In genomic region chr12:120468271-120468845, GRCh38 we compare ENCODE assay signal across 8 cellular contexts. TPM values are rescaled to one million over a fixed set of nuclear protein-coding genes. Genes with fewer than 3 reads are reported as not detected.
DNase-seq lines count a peak whose midpoint lies in the region; ATAC-seq, FAIRE-seq and TF ChIP-seq lines count a peak whose summit lies in the region.

No MANE protein-coding gene starts in this region.

- H3K27ac ChIP-seq in A549 (peak overlapping the region; percentile 98), pancreas (peak overlapping the region; percentile 76 to 89 (median 84))

- FAIRE-seq in A549 (lab: Jason Lieb, UNC) (no peak), pancreas (lab: Jason Lieb, UNC) (no peak)

- DNase-seq in A549 (ENCODE audit: low read depth in 1 of 2, low spot score in 1 of 2), result peak; percentile 25 to 55
- peak; percentile 34 for DNase-seq in GM10248 (ENCODE audit: extremely low spot score)
- DNase-seq in MV-4-11 (lab: John Stamatoyannopoulos, UW), result peak; percentile 91
- DNase-seq in germinal center (ENCODE audit: low spot score), result peak; percentile 32
- peak in 2 of 6 donors; percentile 40 to 49 for DNase-seq in pancreas
- DNase-seq in pons (ENCODE audit: low spot score), result no peak
- DNase-seq in SKM-1 treated with dmso at 0.1 percent for 144 hours (lab: John Stamatoyannopoulos, UW; ENCODE audit: unreplicated experiment), result no peak

- H3K4me2 ChIP-seq in A549, result peak overlapping the region; percentile 90

- peaks cover 29% of the 10 kb centered on the region; the same call in 2 of the 3 replicates for H3K4me1 ChIP-seq in A549
- H3K4me1 ChIP-seq in pancreas, result peaks cover 18 to 22% (median 20%) of the 10 kb centered on the region in 3 donors

- 4% methylated on average over 23 of the region's 23 CpGs for WGBS in A549 (ENCODE audit: missing lambda C conversion rate)
- 1% methylated on average over 23 of the region's 23 CpGs for WGBS in pancreas, 2 donors

- H3K9me3 Mint-ChIP-seq in activated T-helper 17 cell treated with anti-CD3 and anti-CD28 coated beads, Interleukin-2, amount 50 U/mL, for 72 hours, result no peaks in the 10 kb centered on the region

- POLR2A ChIA-PET in A549 (lab: Yijun Ruan, JAX), result interaction anchor here (1.5 kb wide), 1 partner anchor 28 kb away, joined by 3 read pairs; the partner anchor contains the start of gene DYNLL1
- POLR2A ChIA-PET in GM10248 (lab: Yijun Ruan, JAX), result interaction anchor here (0.5 to 1.2 kb wide), 3 partner anchors 10 to 349 kb away, joined by 3 to 5 read pairs (median 4); no protein-coding TSS in a partner anchor

- no peak for TF ChIP-seq CTCF in A549 (IDR thresholded peaks at IDR 0.05)
- TF ChIP-seq CTCF in GM10248 (IDR thresholded peaks at IDR 0.05; ENCODE audit: control extremely low read depth, extremely low read depth, low read depth, missing control alignments), result no peak
- TF ChIP-seq CTCF in pancreas (IDR thresholded peaks at IDR 0.05), result no peak

- H3K4me3 Mint-ChIP-seq in activated T-helper 17 cell treated with anti-CD3 and anti-CD28 coated beads, Interleukin-2, amount 50 U/mL, for 72 hours, result peak overlapping the region; percentile 93

- peaks cover 53% of the 10 kb centered on the region for H3K36me3 Mint-ChIP-seq in activated T-helper 17 cell treated with anti-CD3 and anti-CD28 coated beads, Interleukin-2, amount 50 U/mL, for 72 hours (ENCODE audit: low read depth)

- peaks cover 11% of the 10 kb centered on the region for H3K4me1 Mint-ChIP-seq in activated T-helper 17 cell treated with anti-CD3 and anti-CD28 coated beads, Interleukin-2, amount 50 U/mL, for 72 hours

- no peak for TF ChIP-seq EP300 in A549 (IDR thresholded peaks at IDR 0.05)

- no peak for TF ChIP-seq POLR2A in A549 (IDR thresholded peaks at IDR 0.05; ENCODE audit: low read length)

- H3K4me3 ChIP-seq in A549, result peak overlapping the region; percentile 80
- peak overlapping the region; percentile 43 to 94 (median 94) for H3K4me3 ChIP-seq in pancreas

- peaks cover 5 to 17% (median 15%) of the 10 kb centered on the region in 3 donors for H3K36me3 ChIP-seq in pancreas

- H3K27me3 ChIP-seq in pancreas, result no peaks in the 10 kb centered on the region

- H3K9me3 ChIP-seq in A549 (no peaks in the 10 kb centered on the region), pancreas (no peaks in the 10 kb centered on the region)

- CTCF ChIA-PET in A549 (lab: Yijun Ruan, JAX), result interaction anchor here (0.6 to 11.1 kb wide), 11 partner anchors 14 to 240 kb away, joined by 3 to 167 read pairs (median 4); partner anchors contain the start of gene COX6A1
- CTCF ChIA-PET in GM10248 (lab: Yijun Ruan, JAX), result interaction anchor here (0.7 to 5.6 kb wide), 16 partner anchors 11 to 142 kb away, joined by 3 to 50 read pairs (median 5); partner anchors contain the start of genes COX6A1, DYNLL1, GATC and TRIAP1

- H3K27ac Mint-ChIP-seq in activated T-helper 17 cell treated with anti-CD3 and anti-CD28 coated beads, Interleukin-2, amount 50 U/mL, for 72 hours, result peak overlapping the region; percentile 89

- no peaks in the 10 kb centered on the region for H3K27me3 Mint-ChIP-seq in activated T-helper 17 cell treated with anti-CD3 and anti-CD28 coated beads, Interleukin-2, amount 50 U/mL, for 72 hours

- intact Hi-C loops in pancreas (cut with DNase I), result no loop called here

- TF ChIP-seq RAD21 in A549 (conservative IDR thresholded peaks at IDR 0.05 in 1 of 2, IDR thresholded peaks at IDR 0.05 in 1 of 2), result no peak

- ATAC-seq in A549 (peak; percentile 15 to 20; a peak in 4 of 6 replicates), pancreas (peak; percentile 4 to 26 (median 8))
- ATAC-seq in activated T-helper 17 cell treated with anti-CD3 and anti-CD28 coated beads, Interleukin-2, amount 50 U/mL, for 72 hours (replicated peaks), result peak; percentile 14

TF ChIP-seq in A549, 52 proteins besides CTCF, POLR2A, EP300 and RAD21:
- TF ChIP-seq FOSB (CRISPR knock-in tag; IDR thresholded peaks at IDR 0.05), result 0 out of 2 replicates have a peak, but pooled peaks have one; percentile 17
- no peak for TF ChIP-seq MAZ (IDR thresholded peaks at IDR 0.05; ENCODE audit: borderline replicate concordance, low read depth, low read length)
- TF ChIP-seq, protein P1, sequence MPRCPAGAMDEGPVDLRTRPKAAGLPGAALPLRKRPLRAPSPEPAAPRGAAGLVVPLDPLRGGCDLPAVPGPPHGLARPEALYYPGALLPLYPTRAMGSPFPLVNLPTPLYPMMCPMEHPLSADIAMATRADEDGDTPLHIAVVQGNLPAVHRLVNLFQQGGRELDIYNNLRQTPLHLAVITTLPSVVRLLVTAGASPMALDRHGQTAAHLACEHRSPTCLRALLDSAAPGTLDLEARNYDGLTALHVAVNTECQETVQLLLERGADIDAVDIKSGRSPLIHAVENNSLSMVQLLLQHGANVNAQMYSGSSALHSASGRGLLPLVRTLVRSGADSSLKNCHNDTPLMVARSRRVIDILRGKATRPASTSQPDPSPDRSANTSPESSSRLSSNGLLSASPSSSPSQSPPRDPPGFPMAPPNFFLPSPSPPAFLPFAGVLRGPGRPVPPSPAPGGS (IDR thresholded peaks at IDR 0.05), result no peak
TF ChIP-seq in A549: peak in this region for 1.

RNA-seq across cellular contexts. Expression of gene SRSF9, which starts 1.2 kb away (rescaled TPM):
- polyA plus RNA-seq in A549 (2011; rRNA removed) (173 and 218 TPM in 2 replicates), A549 (2017; fragmentation: RNase III; extraction: RNeasy Plus Mini Kit Qiagen cat#74134 plus additional on column Dnase treatment) (288 to 316 TPM (median 306 TPM) in 3 replicates), pancreas (100 to 1,000 TPM in 1 of 2 donors, 10 to 100 TPM in 1; 50.9 to 103 TPM)
- 254 and 263 TPM in 2 replicates for polyA plus RNA-seq in A549 (2012; cell fraction: cytosol; rRNA removed)
- 103 and 127 TPM in 2 replicates for polyA plus RNA-seq in A549 (2012; cell fraction: nucleus; rRNA removed)
- 65.9 and 75.9 TPM in 2 replicates for polyA minus RNA-seq in A549 (2011; rRNA and poly(A)+ RNA removed)
- 100 to 1,000 TPM; 138 to 246 TPM for total RNA-seq in activated T-helper 17 cell treated with anti-CD3 and anti-CD28 coated beads, Interleukin-2, amount 50 U/mL, for 72 hours
- total RNA-seq in pancreas, result 10 to 100 TPM; 69.0 to 91.7 (median 79.5) TPM

RNA-seq across cellular contexts. Expression of gene GATC, which starts 22.1 kb away (rescaled TPM):
- polyA plus RNA-seq in A549 (2011; rRNA removed), result 39.9 and 40.6 TPM in 2 replicates
- polyA plus RNA-seq in A549 (2012; cell fraction: cytosol; rRNA removed), result 12.8 and 14.0 TPM in 2 replicates
- 8.3 and 10.1 TPM in 2 replicates for polyA plus RNA-seq in A549 (2012; cell fraction: nucleus; rRNA removed)
- polyA plus RNA-seq in A549 (2017; fragmentation: RNase III; extraction: RNeasy Plus Mini Kit Qiagen cat#74134 plus additional on column Dnase treatment), result 19.7 to 22.5 TPM (median 20.6 TPM) in 3 replicates
- polyA minus RNA-seq in A549 (2011; rRNA and poly(A)+ RNA removed), result 12.8 and 15.3 TPM in 2 replicates
- 10 to 100 TPM; 33.2 to 41.3 TPM for total RNA-seq in activated T-helper 17 cell treated with anti-CD3 and anti-CD28 coated beads, Interleukin-2, amount 50 U/mL, for 72 hours
- 10 to 100 TPM; 18.3 to 32.7 (median 27.6) TPM for total RNA-seq in pancreas
- 10 to 100 TPM in 1 of 2 donors, 1 to 10 TPM in 1; 8.6 to 12.3 TPM for polyA plus RNA-seq in pancreas

RNA-seq across cellular contexts. Expression of gene TRIAP1, which starts 22.2 kb away (rescaled TPM):
- polyA plus RNA-seq in A549 (2011; rRNA removed), result 97.9 and 114 TPM in 2 replicates
- polyA plus RNA-seq in A549 (2012; cell fraction: cytosol; rRNA removed), result 24.2 and 27.2 TPM in 2 replicates
- polyA plus RNA-seq in A549 (2012; cell fraction: nucleus; rRNA removed), result 6.6 and 9.9 TPM in 2 replicates
- 70.9 to 81.9 TPM (median 72.3 TPM) in 3 replicates for polyA plus RNA-seq in A549 (2017; fragmentation: RNase III; extraction: RNeasy Plus Mini Kit Qiagen cat#74134 plus additional on column Dnase treatment)
- 11.1 and 12.6 TPM in 2 replicates for polyA minus RNA-seq in A549 (2011; rRNA and poly(A)+ RNA removed)
- total RNA-seq in activated T-helper 17 cell treated with anti-CD3 and anti-CD28 coated beads, Interleukin-2, amount 50 U/mL, for 72 hours, result 10 to 100 TPM; 31.8 to 58.6 TPM
- total RNA-seq in pancreas, result 10 to 100 TPM; 13.9 to 25.8 (median 15.4) TPM
- 10 to 100 TPM; 16.3 to 23.8 TPM for polyA plus RNA-seq in pancreas

RNA-seq across cellular contexts. Expression of gene DYNLL1, which starts 27.6 kb away (rescaled TPM):
- polyA plus RNA-seq in A549 (2011; rRNA removed) (744 and 825 TPM in 2 replicates), A549 (2017; fragmentation: RNase III; extraction: RNeasy Plus Mini Kit Qiagen cat#74134 plus additional on column Dnase treatment) (700 to 848 TPM (median 735 TPM) in 3 replicates), pancreas (100 to 1,000 TPM; 143 to 249 TPM)
- polyA plus RNA-seq in A549 (2012; cell fraction: cytosol; rRNA removed), result 607 and 698 TPM in 2 replicates
- polyA plus RNA-seq in A549 (2012; cell fraction: nucleus; rRNA removed), result 286 and 347 TPM in 2 replicates
- 89.7 and 109 TPM in 2 replicates for polyA minus RNA-seq in A549 (2011; rRNA and poly(A)+ RNA removed)
- total RNA-seq in activated T-helper 17 cell treated with anti-CD3 and anti-CD28 coated beads, Interleukin-2, amount 50 U/mL, for 72 hours, result 100 to 1,000 TPM in 1 of 2 donors, 10 to 100 TPM in 1; 69.2 to 197 TPM
- 100 to 1,000 TPM in 3 of 6 donors, 10 to 100 TPM in 3; 57.7 to 154 (median 94.9) TPM for total RNA-seq in pancreas

RNA-seq across cellular contexts. Expression of gene COX6A1, which starts 30.4 kb away (rescaled TPM):
- polyA plus RNA-seq in A549 (2011; rRNA removed) (948 and 1,287 TPM in 2 replicates), A549 (2017; fragmentation: RNase III; extraction: RNeasy Plus Mini Kit Qiagen cat#74134 plus additional on column Dnase treatment) (709 to 768 TPM (median 759 TPM) in 3 replicates), pancreas (100 to 1,000 TPM; 296 to 324 TPM)
- polyA plus RNA-seq in A549 (2012; cell fraction: cytosol; rRNA removed), result 2,005 and 2,029 TPM in 2 replicates
- polyA plus RNA-seq in A549 (2012; cell fraction: nucleus; rRNA removed), result 3,876 and 3,914 TPM in 2 replicates
- 209 and 257 TPM in 2 replicates for polyA minus RNA-seq in A549 (2011; rRNA and poly(A)+ RNA removed)
- 100 to 1,000 TPM; 291 to 437 TPM for total RNA-seq in activated T-helper 17 cell treated with anti-CD3 and anti-CD28 coated beads, Interleukin-2, amount 50 U/mL, for 72 hours
- total RNA-seq in pancreas, result 100 to 1,000 TPM; 118 to 149 (median 137) TPM

Comparison
In these comparisons a context has a peak if more than half of its experiments do, and no peak if none do; other contexts are left out.
1. DNase-seq: peak in A549 (2 of 2), GM10248 (single experiment), MV-4-11 (single experiment) and germinal center (single experiment); none in pons (single experiment) and SKM-1 treated with dmso at 0.1 percent for 144 hours (single experiment).
2. Peak in every context shown above with its lines, with median percentiles within 50 percentile points of each other: ATAC-seq.